ENCODE assay signal across 1 cellular context in genomic region chr2:121539722-121540469, GRCh38.
TF ChIP-seq lines count a peak whose summit lies in the region.

No MANE protein-coding gene starts in this region.

TF ChIP-seq in IMR-90, 13 proteins besides CTCF, POLR2A, EP300 and RAD21:
- TF ChIP-seq SMC3 (IDR thresholded peaks at IDR 0.05; ENCODE audit: low read depth, low read length) (no peak), CEBPB (IDR thresholded peaks at IDR 0.05; ENCODE audit: low read depth, low read length) (no peak), RCOR1 (IDR thresholded peaks at IDR 0.05; ENCODE audit: insufficient replicate concordance, low read length) (no peak), RFX5 (IDR thresholded peaks at IDR 0.05; ENCODE audit: low read depth, low read length) (no peak), BHLHE40 (IDR thresholded peaks at IDR 0.05; ENCODE audit: low read depth, low read length) (no peak), MAZ (IDR thresholded peaks at IDR 0.05; ENCODE audit: borderline replicate concordance, low read depth, low read length) (no peak), CHD1 (IDR thresholded peaks at IDR 0.05; ENCODE audit: low read depth, low read length) (no peak)
